ENCODE assay signal across 11 cellular contexts in genomic region chr15:72740202-72740601, GRCh38. TPM values are rescaled to one million over a fixed set of nuclear protein-coding genes. Genes with fewer than 3 reads are reported as not detected.
A peak's percentile ranks its signal among the peaks of the same experiment; 100 is the strongest.
DNase-seq lines count a peak whose midpoint lies in the region; ATAC-seq and TF ChIP-seq lines count a peak whose summit lies in the region.
"Had no signal": no experiment of that assay in that cellular context is flagged by ENCODE, and none has a peak within 500 bp of the region (broad histone marks: within the 10 kb centered on the region; RNA-seq: fewer than 3 reads in every experiment).

No MANE protein-coding gene starts in this region.

- TF ChIP-seq CTCF in DND-41 (IDR thresholded peaks at IDR 0.05; ENCODE audit: borderline replicate concordance, extremely low read depth, low read length, poor library complexity, severe bottlenecking): no peak

- intact Hi-C loops in activated T-helper 1 cell treated with anti-CD3 and anti-CD28 coated beads, Interleukin-12 subunit alpha, Interleukin-12 subunit beta, Interleukin-2, Interleukin-4 antibody, amounts not matched to agents 30 ng/mL and 10 ng/mL and 1 ng/mL, durations not matched to agents 14 hours and 24 hours and 36 hours (cut with micrococcal nuclease): loop anchor here (1.0 to 5.0 kb wide), 2 partner anchors 44 to 53 kb away; partner anchors contain the start of genes BBS4 and HIGD2B

- H3K27ac Mint-ChIP-seq in activated T-helper 1 cell treated with anti-CD3 and anti-CD28 coated beads, Interleukin-12 subunit alpha, Interleukin-12 subunit beta, Interleukin-2, Interleukin-4 antibody, amounts not matched to agents 30 ng/mL and 10 ng/mL and 1 ng/mL, durations not matched to agents 14 hours and 24 hours and 36 hours: peak overlapping the region; percentile 41

- peak overlapping the region; percentile 81 for H3K27ac ChIP-seq in DND-41 (ENCODE audit: low read length)

- DNase-seq in DND-41 (no peak), GM19240 (ENCODE audit: insufficient read length, low spot score) (peak; percentile 33), NK-92 (lab: John Stamatoyannopoulos, UW; ENCODE audit: unreplicated experiment) (no peak), NCI-H774 (lab: John Stamatoyannopoulos, UW) (no peak), iPS-NIHi11 (ENCODE audit: low spot score) (no peak)
- DNase-seq in activated T-helper 1 cell treated with anti-CD3 and anti-CD28 coated beads, Interleukin-12 subunit alpha, Interleukin-12 subunit beta, Interleukin-2, Interleukin-4 antibody, amounts not matched to agents 30 ng/mL and 10 ng/mL and 1 ng/mL, durations not matched to agents 14 hours and 24 hours and 36 hours (ENCODE audit: low spot score): no peak
- no peak for DNase-seq in activated effector memory CD4-positive, alpha-beta T cell treated with Interleukin-2 at 50 U/mL for 16 hours
- DNase-seq: Calu3, NCI-H1048 had no signal

- H3K36me3 ChIP-seq in DND-41 (ENCODE audit: insufficient read depth, low read length): peaks cover 23% of the 10 kb centered on the region

- peaks cover 28% of the 10 kb centered on the region for H3K4me1 ChIP-seq in DND-41 (ENCODE audit: insufficient read depth, low read length)

- ATAC-seq in DND-41 (ENCODE audit: insufficient read depth, low read depth) (peak; percentile 93), HG03135 (IDR thresholded peaks at IDR 0.05; ENCODE audit: unreplicated experiment) (peak; percentile 74)

- H3K9me3 ChIP-seq in DND-41 (ENCODE audit: insufficient read depth, low read length, severe bottlenecking): no peaks in the 10 kb centered on the region

- H3K27me3 Mint-ChIP-seq in activated T-helper 1 cell treated with anti-CD3 and anti-CD28 coated beads, Interleukin-12 subunit alpha, Interleukin-12 subunit beta, Interleukin-2, Interleukin-4 antibody, amounts not matched to agents 30 ng/mL and 10 ng/mL and 1 ng/mL, durations not matched to agents 14 hours and 24 hours and 36 hours (ENCODE audit: insufficient read depth): no peaks in the 10 kb centered on the region

- peak overlapping the region in 1 of 2 experiments; percentile 35; a peak in 3 of 4 replicates for H3K4me3 ChIP-seq in DND-41 (ENCODE audit: low read depth in 1 of 2, low read length in 2 of 2)

- no peaks in the 10 kb centered on the region for H3K27me3 ChIP-seq in DND-41 (ENCODE audit: insufficient read depth, low read length, poor library complexity)

- peaks cover 39% of the 10 kb centered on the region for H3K4me1 Mint-ChIP-seq in activated T-helper 1 cell treated with anti-CD3 and anti-CD28 coated beads, Interleukin-12 subunit alpha, Interleukin-12 subunit beta, Interleukin-2, Interleukin-4 antibody, amounts not matched to agents 30 ng/mL and 10 ng/mL and 1 ng/mL, durations not matched to agents 14 hours and 24 hours and 36 hours (ENCODE audit: low read depth)

- H3K79me2 ChIP-seq in DND-41 (ENCODE audit: insufficient read depth, low read length): no peaks in the 10 kb centered on the region

- peak overlapping the region; percentile 61 for H3K4me2 ChIP-seq in DND-41 (ENCODE audit: insufficient read depth, low read length)

- no peaks in the 10 kb centered on the region for H4K20me1 ChIP-seq in DND-41 (ENCODE audit: insufficient read depth, low read length)

- H3K36me3 Mint-ChIP-seq in activated T-helper 1 cell treated with anti-CD3 and anti-CD28 coated beads, Interleukin-12 subunit alpha, Interleukin-12 subunit beta, Interleukin-2, Interleukin-4 antibody, amounts not matched to agents 30 ng/mL and 10 ng/mL and 1 ng/mL, durations not matched to agents 14 hours and 24 hours and 36 hours (ENCODE audit: low read depth): peaks cover 57% of the 10 kb centered on the region

- peak overlapping the region; percentile 26 for H3K4me3 Mint-ChIP-seq in activated T-helper 1 cell treated with anti-CD3 and anti-CD28 coated beads, Interleukin-12 subunit alpha, Interleukin-12 subunit beta, Interleukin-2, Interleukin-4 antibody, amounts not matched to agents 30 ng/mL and 10 ng/mL and 1 ng/mL, durations not matched to agents 14 hours and 24 hours and 36 hours

- H2AFZ ChIP-seq in DND-41 (ENCODE audit: low read depth, low read length): peak overlapping the region; percentile 49

- peak overlapping the region; percentile 49 for H3K9ac ChIP-seq in DND-41 (ENCODE audit: low read depth, low read length)

- no peaks in the 10 kb centered on the region for H3K9me3 Mint-ChIP-seq in activated T-helper 1 cell treated with anti-CD3 and anti-CD28 coated beads, Interleukin-12 subunit alpha, Interleukin-12 subunit beta, Interleukin-2, Interleukin-4 antibody, amounts not matched to agents 30 ng/mL and 10 ng/mL and 1 ng/mL, durations not matched to agents 14 hours and 24 hours and 36 hours

RNA-seq across cellular contexts. Expression of gene ADPGK, which starts 43.4 kb away (rescaled TPM):
- 94.0 and 101 TPM in 2 replicates for total RNA-seq in activated T-helper 1 cell treated with anti-CD3 and anti-CD28 coated beads, Interleukin-12 subunit alpha, Interleukin-12 subunit beta, Interleukin-2, Interleukin-4 antibody, amounts not matched to agents 30 ng/mL and 10 ng/mL and 1 ng/mL, durations not matched to agents 14 hours and 24 hours and 36 hours

RNA-seq across cellular contexts. Expression of gene BBS4, which starts 54.2 kb away (rescaled TPM):
- total RNA-seq in activated T-helper 1 cell treated with anti-CD3 and anti-CD28 coated beads, Interleukin-12 subunit alpha, Interleukin-12 subunit beta, Interleukin-2, Interleukin-4 antibody, amounts not matched to agents 30 ng/mL and 10 ng/mL and 1 ng/mL, durations not matched to agents 14 hours and 24 hours and 36 hours: 10.0 and 10.3 TPM in 2 replicates

RNA-seq across cellular contexts. Expression of gene HIGD2B, which starts 54.2 kb away (rescaled TPM):
- total RNA-seq in activated T-helper 1 cell treated with anti-CD3 and anti-CD28 coated beads, Interleukin-12 subunit alpha, Interleukin-12 subunit beta, Interleukin-2, Interleukin-4 antibody, amounts not matched to agents 30 ng/mL and 10 ng/mL and 1 ng/mL, durations not matched to agents 14 hours and 24 hours and 36 hours: 0.29 TPM in 1 of 2 replicates, not detected in the other
- total RNA-seq: Calu3, H4 had no signal
